ENCODE assay signal across 1 cellular context in the genomic region with DNA sequence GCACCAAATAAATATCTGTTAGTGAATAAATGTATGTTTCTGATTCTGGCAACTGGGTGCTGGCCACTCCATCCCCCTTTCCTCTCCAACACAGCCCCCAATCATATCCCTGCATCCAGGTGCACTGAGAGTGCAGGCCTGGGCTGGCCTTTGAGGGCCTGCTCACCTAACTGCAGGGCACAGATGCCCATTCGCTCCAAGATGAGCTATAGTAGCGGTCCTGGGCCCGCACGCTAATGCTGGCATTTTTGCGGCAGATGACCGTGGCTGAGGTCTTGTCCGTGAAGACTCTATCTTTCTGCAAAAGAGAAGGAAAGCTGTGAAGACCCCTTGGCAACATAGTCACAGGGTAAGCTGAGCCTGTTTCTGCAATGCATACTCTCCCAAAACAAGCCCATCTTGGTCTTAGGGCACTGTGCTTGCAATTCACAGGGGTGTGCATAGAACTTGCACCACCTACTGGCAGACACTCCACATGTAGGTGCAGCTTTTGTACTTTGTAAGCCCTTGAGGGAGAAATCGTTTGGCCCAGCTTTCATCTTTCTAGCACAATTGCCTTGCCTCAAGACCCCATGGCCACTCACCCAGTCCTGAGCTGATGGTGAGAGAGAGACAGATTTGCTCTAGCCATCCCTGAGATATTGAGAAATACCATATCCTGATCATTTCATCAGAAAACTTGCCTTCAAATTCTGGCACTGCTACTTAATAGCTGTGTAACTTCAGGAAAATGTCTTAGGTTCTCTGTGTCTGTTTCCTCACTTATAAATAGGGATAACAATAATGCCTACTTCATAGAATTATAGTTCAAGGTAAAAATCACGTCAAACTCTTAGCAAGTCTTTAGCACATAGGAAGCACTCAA.
TF ChIP-seq lines count a peak whose summit lies in the region.

No MANE protein-coding gene starts in this region.

TF ChIP-seq in K562, 482 proteins besides CTCF, POLR2A, EP300 and RAD21 (continued from another document):
- TF ChIP-seq, protein P1, sequence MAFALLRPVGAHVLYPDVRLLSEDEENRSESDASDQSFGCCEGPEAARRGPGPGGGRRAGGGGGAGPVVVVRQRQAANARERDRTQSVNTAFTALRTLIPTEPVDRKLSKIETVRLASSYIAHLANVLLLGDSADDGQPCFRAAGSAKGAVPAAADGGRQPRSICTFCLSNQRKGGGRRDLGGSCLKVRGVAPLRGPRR (CRISPR knock-in tag; IDR thresholded peaks at IDR 0.05), result no peak
- TF ChIP-seq CXXC5 (CRISPR knock-in tag; IDR thresholded peaks at IDR 0.05) (no peak), ELF4 (CRISPR knock-in tag; IDR thresholded peaks at IDR 0.05) (no peak), BHLHE40 (IDR thresholded peaks at IDR 0.05; ENCODE audit: low read length) (no peak), ZBTB1 (CRISPR knock-in tag; IDR thresholded peaks at IDR 0.05; ENCODE audit: borderline replicate concordance, low read depth) (no peak), SMAD1 (IDR thresholded peaks at IDR 0.05; ENCODE audit: low read depth, low read length, partially characterized antibody) (no peak), KAT2B (IDR thresholded peaks at IDR 0.05; ENCODE audit: low read depth, low read length) (no peak), SMC3 (conservative IDR thresholded peaks at IDR 0.05; ENCODE audit: insufficient read depth, low read depth, low read length) (peak; percentile 78), BACH1 (tag; IDR thresholded peaks at IDR 0.05) (no peak), CTBP1 (IDR thresholded peaks at IDR 0.05; ENCODE audit: borderline replicate concordance) (0 out of 2 replicates have a peak, but pooled peaks have one; percentile 14), ZFP30 (CRISPR knock-in tag; IDR thresholded peaks at IDR 0.05; ENCODE audit: borderline replicate concordance) (no peak), CEBPG (CRISPR knock-in tag; IDR thresholded peaks at IDR 0.05) (no peak), CEBPG (tag; conservative IDR thresholded peaks at IDR 0.05 in 1 of 2, IDR thresholded peaks at IDR 0.05 in 1 of 2) (0 out of 4 replicates have a peak, but pooled peaks of 1 of the 2 experiments have one; percentile 31), ZNF717 (CRISPR knock-in tag; IDR thresholded peaks at IDR 0.05) (no peak), TSC22D4 (tag; IDR thresholded peaks at IDR 0.05) (no peak), MYNN (IDR thresholded peaks at IDR 0.05) (no peak), MYNN (CRISPR knock-in tag; IDR thresholded peaks at IDR 0.05) (no peak), ERF (CRISPR knock-in tag; IDR thresholded peaks at IDR 0.05) (no peak)
- TF ChIP-seq, protein P2, sequence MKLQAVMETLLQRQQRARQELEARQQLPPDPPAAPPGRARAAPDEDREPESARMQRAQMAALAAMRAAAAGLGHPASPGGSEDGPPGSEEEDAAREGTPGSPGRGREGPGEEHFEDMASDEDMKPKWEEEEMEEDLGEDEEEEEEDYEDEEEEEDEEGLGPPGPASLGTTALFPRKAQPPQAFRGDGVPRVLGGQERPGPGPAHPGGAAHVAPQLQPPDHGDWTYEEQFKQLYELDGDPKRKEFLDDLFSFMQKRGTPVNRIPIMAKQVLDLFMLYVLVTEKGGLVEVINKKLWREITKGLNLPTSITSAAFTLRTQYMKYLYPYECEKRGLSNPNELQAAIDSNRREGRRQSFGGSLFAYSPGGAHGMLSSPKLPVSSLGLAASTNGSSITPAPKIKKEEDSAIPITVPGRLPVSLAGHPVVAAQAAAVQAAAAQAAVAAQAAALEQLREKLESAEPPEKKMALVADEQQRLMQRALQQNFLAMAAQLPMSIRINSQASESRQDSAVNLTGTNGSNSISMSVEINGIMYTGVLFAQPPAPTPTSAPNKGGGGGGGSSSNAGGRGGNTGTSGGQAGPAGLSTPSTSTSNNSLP (IDR thresholded peaks at IDR 0.05; ENCODE audit: borderline replicate concordance, low read depth, low read length), result no peak
- TF ChIP-seq, protein P3, sequence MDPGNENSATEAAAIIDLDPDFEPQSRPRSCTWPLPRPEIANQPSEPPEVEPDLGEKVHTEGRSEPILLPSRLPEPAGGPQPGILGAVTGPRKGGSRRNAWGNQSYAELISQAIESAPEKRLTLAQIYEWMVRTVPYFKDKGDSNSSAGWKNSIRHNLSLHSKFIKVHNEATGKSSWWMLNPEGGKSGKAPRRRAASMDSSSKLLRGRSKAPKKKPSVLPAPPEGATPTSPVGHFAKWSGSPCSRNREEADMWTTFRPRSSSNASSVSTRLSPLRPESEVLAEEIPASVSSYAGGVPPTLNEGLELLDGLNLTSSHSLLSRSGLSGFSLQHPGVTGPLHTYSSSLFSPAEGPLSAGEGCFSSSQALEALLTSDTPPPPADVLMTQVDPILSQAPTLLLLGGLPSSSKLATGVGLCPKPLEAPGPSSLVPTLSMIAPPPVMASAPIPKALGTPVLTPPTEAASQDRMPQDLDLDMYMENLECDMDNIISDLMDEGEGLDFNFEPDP (CRISPR knock-in tag; IDR thresholded peaks at IDR 0.05), result no peak
- TF ChIP-seq, protein P4, sequence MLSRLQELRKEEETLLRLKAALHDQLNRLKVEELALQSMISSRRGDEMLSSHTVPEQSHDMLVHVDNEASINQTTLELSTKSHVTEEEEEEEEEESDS (CRISPR knock-in tag; IDR thresholded peaks at IDR 0.05), result no peak
- TF ChIP-seq, protein P5, sequence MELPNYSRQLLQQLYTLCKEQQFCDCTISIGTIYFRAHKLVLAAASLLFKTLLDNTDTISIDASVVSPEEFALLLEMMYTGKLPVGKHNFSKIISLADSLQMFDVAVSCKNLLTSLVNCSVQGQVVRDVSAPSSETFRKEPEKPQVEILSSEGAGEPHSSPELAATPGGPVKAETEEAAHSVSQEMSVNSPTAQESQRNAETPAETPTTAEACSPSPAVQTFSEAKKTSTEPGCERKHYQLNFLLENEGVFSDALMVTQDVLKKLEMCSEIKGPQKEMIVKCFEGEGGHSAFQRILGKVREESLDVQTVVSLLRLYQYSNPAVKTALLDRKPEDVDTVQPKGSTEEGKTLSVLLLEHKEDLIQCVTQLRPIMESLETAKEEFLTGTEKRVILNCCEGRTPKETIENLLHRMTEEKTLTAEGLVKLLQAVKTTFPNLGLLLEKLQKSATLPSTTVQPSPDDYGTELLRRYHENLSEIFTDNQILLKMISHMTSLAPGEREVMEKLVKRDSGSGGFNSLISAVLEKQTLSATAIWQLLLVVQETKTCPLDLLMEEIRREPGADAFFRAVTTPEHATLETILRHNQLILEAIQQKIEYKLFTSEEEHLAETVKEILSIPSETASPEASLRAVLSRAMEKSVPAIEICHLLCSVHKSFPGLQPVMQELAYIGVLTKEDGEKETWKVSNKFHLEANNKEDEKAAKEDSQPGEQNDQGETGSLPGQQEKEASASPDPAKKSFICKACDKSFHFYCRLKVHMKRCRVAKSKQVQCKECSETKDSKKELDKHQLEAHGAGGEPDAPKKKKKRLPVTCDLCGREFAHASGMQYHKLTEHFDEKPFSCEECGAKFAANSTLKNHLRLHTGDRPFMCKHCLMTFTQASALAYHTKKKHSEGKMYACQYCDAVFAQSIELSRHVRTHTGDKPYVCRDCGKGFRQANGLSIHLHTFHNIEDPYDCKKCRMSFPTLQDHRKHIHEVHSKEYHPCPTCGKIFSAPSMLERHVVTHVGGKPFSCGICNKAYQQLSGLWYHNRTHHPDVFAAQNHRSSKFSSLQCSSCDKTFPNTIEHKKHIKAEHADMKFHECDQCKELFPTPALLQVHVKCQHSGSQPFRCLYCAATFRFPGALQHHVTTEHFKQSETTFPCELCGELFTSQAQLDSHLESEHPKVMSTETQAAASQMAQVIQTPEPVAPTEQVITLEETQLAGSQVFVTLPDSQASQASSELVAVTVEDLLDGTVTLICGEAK (IDR thresholded peaks at IDR 0.05), result no peak
- TF ChIP-seq, protein P5 (CRISPR knock-in tag; IDR thresholded peaks at IDR 0.05), result no peak
- TF ChIP-seq, protein P6, sequence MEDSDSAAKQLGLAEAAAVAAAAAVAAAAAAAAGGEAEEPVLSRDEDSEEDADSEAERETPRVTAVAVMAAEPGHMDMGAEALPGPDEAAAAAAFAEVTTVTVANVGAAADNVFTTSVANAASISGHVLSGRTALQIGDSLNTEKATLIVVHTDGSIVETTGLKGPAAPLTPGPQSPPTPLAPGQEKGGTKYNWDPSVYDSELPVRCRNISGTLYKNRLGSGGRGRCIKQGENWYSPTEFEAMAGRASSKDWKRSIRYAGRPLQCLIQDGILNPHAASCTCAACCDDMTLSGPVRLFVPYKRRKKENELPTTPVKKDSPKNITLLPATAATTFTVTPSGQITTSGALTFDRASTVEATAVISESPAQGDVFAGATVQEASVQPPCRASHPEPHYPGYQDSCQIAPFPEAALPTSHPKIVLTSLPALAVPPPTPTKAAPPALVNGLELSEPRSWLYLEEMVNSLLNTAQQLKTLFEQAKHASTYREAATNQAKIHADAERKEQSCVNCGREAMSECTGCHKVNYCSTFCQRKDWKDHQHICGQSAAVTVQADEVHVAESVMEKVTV (CRISPR knock-in tag; IDR thresholded peaks at IDR 0.05), result peak; percentile 44; the same call in 1 of the 2 replicates
TF ChIP-seq in K562: peak in this region for 4.
